In the genomic region with DNA sequence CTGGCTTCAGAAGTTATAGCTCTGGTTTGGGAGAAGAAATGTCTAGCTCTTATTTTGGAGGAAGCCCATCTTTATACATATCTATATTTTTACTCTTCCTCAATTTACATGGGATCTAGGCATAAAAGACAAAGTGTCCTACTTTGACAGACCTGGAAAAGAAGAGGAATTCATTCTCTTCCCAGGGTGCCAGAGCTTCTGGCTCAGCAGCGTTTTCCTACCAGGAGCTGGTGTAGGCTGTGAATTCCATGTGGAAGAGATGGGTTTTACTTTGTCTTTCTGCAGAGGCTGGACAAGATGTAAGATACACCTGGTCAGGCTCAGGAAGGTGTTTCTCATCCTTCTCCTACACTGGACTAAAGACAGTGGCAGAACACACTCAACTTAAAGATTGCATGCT, we compare ENCODE assay signal across 27 cellular contexts. TPM values are rescaled to one million over a fixed set of nuclear protein-coding genes. Genes with fewer than 3 reads are reported as not detected.
"Had no signal": no experiment of that assay in that cellular context is flagged by ENCODE, and none has a peak within 500 bp of the region (broad histone marks: within the 10 kb centered on the region; RNA-seq: fewer than 3 reads in every experiment).

No MANE protein-coding gene starts in this region.

- H3K4me1 ChIP-seq: stomach, suprapubic skin, testis, thyroid gland, tibial artery, tibial nerve, transverse colon, upper lobe of left lung, upper lobe of right lung, uterus, vagina had no signal

- H3K9me3 ChIP-seq: stomach, suprapubic skin, testis, thoracic aorta, thyroid gland, tibial artery, tibial nerve, transverse colon, upper lobe of left lung, upper lobe of right lung, uterus, vagina had no signal

- H3K4me3 ChIP-seq: stomach, suprapubic skin, testis, thoracic aorta, thyroid gland, tibial artery, tibial nerve, transverse colon, upper lobe of left lung, upper lobe of right lung, uterus, vagina had no signal

- DNase-seq: stimulated activated CD4-positive, alpha-beta T cell treated with anti-CD3 and anti-CD28 coated beads, Interleukin-2, amount 100 ng/mL, for 48 hours; stimulated activated CD4-positive, alpha-beta T cell treated with anti-CD3 and anti-CD28 coated beads, Interleukin-4, amount 100 ng/mL, for 1 hour; stimulated activated CD4-positive, alpha-beta T cell treated with anti-CD3 and anti-CD28 coated beads, Interleukin-4, amount 100 ng/mL, for 24 hours; stimulated activated CD4-positive, alpha-beta T cell treated with anti-CD3 and anti-CD28 coated beads, Interleukin-4, amount 100 ng/mL, for 4 hours; stimulated activated CD8-positive, alpha-beta memory T cell treated with anti-CD3 and anti-CD28 coated beads, Interleukin-4, amount 100 ng/mL, for 48 hours; stimulated activated naive B cell treated with anti-CD40 and anti-IgM and Interleukin-4, amounts not matched to agents 10 μg/mL and 1 μg/mL and 100 μg/mL, for 72 hours; stimulated activated naive CD4-positive, alpha-beta T cell; stimulated activated naive CD4-positive, alpha-beta T cell treated with Interleukin-2 at 50 U/mL for 16 hours; stimulated activated naive CD8-positive, alpha-beta T cell treated with anti-CD3 and anti-CD28 coated beads, Interleukin-15, amount 100 ng/mL, for 72 hours; stimulated activated naive CD8-positive, alpha-beta T cell treated with anti-CD3 and anti-CD28 coated beads, Interleukin-15, Interleukin-2, amounts not matched to agents 100 U/mL and 50 U/mL, for 24 hours; stomach; substantia nigra; testis; thyroid gland; tibial artery; transverse colon; trophoblast cell; upper lobe of left lung; upper lobe of right lung; uterus had no signal

- ATAC-seq: stimulated activated effector memory CD8-positive, alpha-beta T cell treated with anti-CD3 and anti-CD28 coated beads, Interleukin-12 subunit alpha, Interleukin-12 subunit beta, amount 100 ng/mL, for 72 hours; stimulated activated memory B cell treated with anti-CD40 and anti-IgM and Interleukin-4, amounts not matched to agents 10 μg/mL and 1 μg/mL and 100 μg/mL, for 72 hours; stimulated activated naive B cell treated with anti-CD40 and anti-IgM and Interleukin-4, amounts not matched to agents 10 μg/mL and 1 μg/mL and 100 μg/mL, for 72 hours; stimulated activated naive CD8-positive, alpha-beta T cell treated with anti-CD3 and anti-CD28 coated beads, Interleukin-15, amount 100 ng/mL, for 72 hours; stimulated activated naive CD8-positive, alpha-beta T cell treated with anti-CD3 and anti-CD28 coated beads, Interleukin-15, Interleukin-2, amounts not matched to agents 100 U/mL and 50 U/mL, for 24 hours; upper lobe of right lung had no signal

- H3K36me3 ChIP-seq: suprapubic skin, thoracic aorta, thyroid gland, tibial artery, tibial nerve, transverse colon, upper lobe of left lung, upper lobe of right lung, uterus, vagina had no signal

- H3K27me3 ChIP-seq: stomach, suprapubic skin, testis, thyroid gland, tibial artery, tibial nerve, transverse colon, upper lobe of left lung, upper lobe of right lung, uterus, vagina had no signal

- H3K27ac ChIP-seq: stomach, suprapubic skin, testis, thoracic aorta, thyroid gland, tibial artery, tibial nerve, transverse colon, upper lobe of left lung, upper lobe of right lung, uterus, vagina had no signal

RNA-seq across cellular contexts. Expression of a gene that starts 50.2 kb away (rescaled TPM):
- total RNA-seq: subcutaneous adipose tissue, thoracic aorta, tibial nerve had no signal
